ENCODE assay signal across 10 cellular contexts in the genomic region with DNA sequence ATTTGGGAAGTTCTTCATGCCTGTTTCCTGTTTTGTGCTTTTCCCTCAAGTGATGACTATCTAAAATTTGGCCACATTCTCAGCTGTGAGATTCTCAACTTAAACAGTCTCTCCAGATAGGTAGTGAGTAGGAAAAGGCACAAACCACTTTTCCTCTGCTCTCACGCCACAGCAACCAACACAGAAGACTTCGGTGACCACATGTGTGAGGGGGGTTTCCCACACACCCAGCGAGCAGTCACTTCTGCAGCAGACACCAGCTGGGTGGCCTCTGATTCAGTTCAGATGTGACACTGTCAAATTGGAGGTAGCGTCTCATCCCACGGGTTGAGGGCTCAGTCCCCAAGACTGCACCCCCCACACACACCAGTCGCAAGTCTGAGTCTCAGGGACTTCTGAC. TPM values are rescaled to one million over a fixed set of nuclear protein-coding genes. Genes with fewer than 3 reads are reported as not detected.
A peak's percentile ranks its signal among the peaks of the same experiment; 100 is the strongest.
DNase-seq lines count a peak whose midpoint lies in the region; ATAC-seq, FAIRE-seq and TF ChIP-seq lines count a peak whose summit lies in the region.
"Had no signal": no experiment of that assay in that cellular context is flagged by ENCODE, and none has a peak within 500 bp of the region (broad histone marks: within the 10 kb centered on the region; RNA-seq: fewer than 3 reads in every experiment).

No MANE protein-coding gene starts in this region.

- POLR2A ChIA-PET in HepG2 (lab: Yijun Ruan, JAX) = no interaction called here

- no peak overlapping the region for H3K4me2 ChIP-seq in HepG2 (ENCODE audit: low read depth, low read length)

- no TSS peak for BruUV-seq in HepG2 (replicated peaks; lab: Mats Ljungman, UMichigan)

- peaks cover 9% of the 10 kb centered on the region for H3K27me3 Mint-ChIP-seq in activated T-cell treated with anti-CD3 and anti-CD28 coated beads, Interleukin-2, amount 50 U/mL, for 4 hours (ENCODE audit: low read depth)

- no peak overlapping the region for H3K9ac ChIP-seq in HepG2 (ENCODE audit: insufficient read depth, low read depth, low read length)

- in situ Hi-C loops in HepG2 (cut with HindIII; ENCODE audit: extremely low pct_ligation_motif_present, low pct_unique_long_range_greater_than_20kb) = no loop called here

- no peak overlapping the region for H2AFZ ChIP-seq in HepG2 (ENCODE audit: low read length)

- TF ChIP-seq RAD21 in HepG2 (CRISPR knock-in tag; IDR thresholded peaks at IDR 0.05) = no peak

- FAIRE-seq in HepG2 (lab: Jason Lieb, UNC) = no peak
- FAIRE-seq: islet of Langerhans had no signal

- H3K9me3 Mint-ChIP-seq in activated T-cell treated with anti-CD3 and anti-CD28 coated beads, Interleukin-2, amount 50 U/mL, for 4 hours = no peaks in the 10 kb centered on the region

- H3K4me3 Mint-ChIP-seq in activated T-cell treated with anti-CD3 and anti-CD28 coated beads, Interleukin-2, amount 50 U/mL, for 4 hours = peak overlapping the region; percentile 9

- H3K79me2 ChIP-seq in HepG2 (ENCODE audit: insufficient read depth, low read length) = no peaks in the 10 kb centered on the region

- 100% methylated on average over 2 of the region's 6 CpGs for WGBS in HepG2 (ENCODE audit: low lambda C conversion rate)

- TF ChIP-seq POLR2A in HepG2 (IDR thresholded peaks at IDR 0.05; ENCODE audit: insufficient read depth in 1 of 2, low read depth in 2 of 2, low read length in 2 of 2) = no peak

- no peak for TF ChIP-seq CTCF in HepG2 (CRISPR knock-in tag; IDR thresholded peaks at IDR 0.05)

- no peaks in the 10 kb centered on the region for H3K9me3 ChIP-seq in HepG2 (ENCODE audit: low read length)

- no peaks in the 10 kb centered on the region for H3K36me3 Mint-ChIP-seq in activated T-cell treated with anti-CD3 and anti-CD28 coated beads, Interleukin-2, amount 50 U/mL, for 4 hours (ENCODE audit: insufficient read depth)

- TF ChIP-seq EP300 in HepG2 (IDR thresholded peaks at IDR 0.05; ENCODE audit: low read depth in 2 of 2, low read length in 2 of 2) = no peak
- TF ChIP-seq EP300 in HepG2 (CRISPR knock-in tag; IDR thresholded peaks at IDR 0.05; ENCODE audit: borderline replicate concordance) = no peak

- CTCF ChIA-PET in HepG2 (lab: Yijun Ruan, JAX; ENCODE audit: low intra/inter-chr PET ratio, low total read pairs) = no interaction called here

- H3K4me1 ChIP-seq in HepG2 (ENCODE audit: insufficient read depth, low read length) = no peaks in the 10 kb centered on the region

- no peak overlapping the region for H3K4me3 ChIP-seq in HepG2 (replicated peaks in 1 of 3; ENCODE audit: insufficient read depth in 1 of 3, low read depth in 2 of 3, low read length in 3 of 3)

- peak; percentile 84 for ATAC-seq in GM19463 (IDR thresholded peaks at IDR 0.05; ENCODE audit: unreplicated experiment)
- ATAC-seq in HG03469 (IDR thresholded peaks at IDR 0.05; ENCODE audit: unreplicated experiment) = peak; percentile 86
- ATAC-seq in activated T-cell treated with anti-CD3 and anti-CD28 coated beads, Interleukin-2, amount 50 U/mL, for 4 hours = peak; percentile 92 to 93
- ATAC-seq in HepG2 = no peak
- ATAC-seq: Panc1 had no signal

- peaks cover 3% of the 10 kb centered on the region in 2 experiments; a peak in 1 of 5 replicates for H3K36me3 ChIP-seq in HepG2 (replicated peaks in 1 of 2; ENCODE audit: control insufficient read depth in 1 of 2, insufficient read depth in 2 of 2, low read length in 2 of 2)

- no peaks in the 10 kb centered on the region for H4K20me1 ChIP-seq in HepG2 (ENCODE audit: insufficient read depth, low read length)

- peak; percentile 16 for DNase-seq in activated T-cell treated with anti-CD3 and anti-CD28 coated beads, Interleukin-2, amount 50 U/mL, for 4 hours
- DNase-seq in stimulated activated CD8-positive, alpha-beta memory T cell treated with anti-CD3 and anti-CD28 coated beads, Interleukin-4, amount 100 ng/mL, for 1 hour (ENCODE audit: low read depth in 2 of 2, low spot score in 1 of 2) = peak; percentile 2 to 5
- DNase-seq in iPS-NIHi7 (ENCODE audit: extremely low spot score) (no peak), cerebellum (ENCODE audit: low spot score) (no peak), NCI-H524 treated with DMSO at 0.1 percent for 48 hours (lab: John Stamatoyannopoulos, UW) (no peak), HepG2 (ENCODE audit: low spot score) (no peak)

- H3K4me1 Mint-ChIP-seq in activated T-cell treated with anti-CD3 and anti-CD28 coated beads, Interleukin-2, amount 50 U/mL, for 4 hours (ENCODE audit: low read depth) = peaks cover 13% of the 10 kb centered on the region

- no peak overlapping the region for H3K27ac ChIP-seq in HepG2 (ENCODE audit: extremely low read length, insufficient read depth, low read length)

- intact Hi-C loops in HepG2 (cut with micrococcal nuclease; ENCODE audit: unreplicated experiment) = no loop called here

- no peaks in the 10 kb centered on the region for H3K27me3 ChIP-seq in HepG2 (ENCODE audit: control insufficient read depth in 1 of 2, insufficient read depth in 2 of 2, low read length in 2 of 2)

TF ChIP-seq in HepG2, 621 proteins besides CTCF, POLR2A, EP300 and RAD21 (continues in another document):
- TF ChIP-seq ZNF777 (CRISPR knock-in tag; IDR thresholded peaks at IDR 0.05) (no peak), HMGA1 (CRISPR knock-in tag; conservative IDR thresholded peaks at IDR 0.05) (no peak), ZBTB3 (CRISPR knock-in tag; IDR thresholded peaks at IDR 0.05; ENCODE audit: borderline replicate concordance, low read depth) (no peak)
- TF ChIP-seq, protein P1, sequence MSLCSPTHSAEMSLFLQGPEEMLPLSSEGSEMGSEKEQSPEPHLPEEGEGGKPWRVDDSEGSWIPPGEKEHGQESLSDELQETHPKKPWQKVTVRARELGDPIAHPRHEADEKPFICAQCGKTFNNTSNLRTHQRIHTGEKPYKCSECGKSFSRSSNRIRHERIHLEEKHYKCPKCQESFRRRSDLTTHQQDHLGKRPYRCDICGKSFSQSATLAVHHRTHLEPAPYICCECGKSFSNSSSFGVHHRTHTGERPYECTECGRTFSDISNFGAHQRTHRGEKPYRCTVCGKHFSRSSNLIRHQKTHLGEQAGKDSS (CRISPR knock-in tag; IDR thresholded peaks at IDR 0.05; ENCODE audit: borderline replicate concordance, low read depth) = no peak

RNA-seq across cellular contexts. Expression of a gene that starts 25.1 kb away (rescaled TPM):
- total RNA-seq in activated T-cell treated with anti-CD3 and anti-CD28 coated beads, Interleukin-2, amount 50 U/mL, for 4 hours = not detected
- total RNA-seq in cerebellum = 0.45 TPM
- 0.21 TPM in 1 of 2 replicates, not detected in the other for total RNA-seq in HepG2 (2016; rRNA removed; fragmentation: Illumina TruSeq; extraction: Trizol)
- not detected in 2 replicates for total RNA-seq in HepG2 (2016; cell fraction: cytosol; rRNA removed; fragmentation: Illumina TruSeq; extraction: Trizol; ENCODE audit: low read depth)
- not detected in 2 replicates for total RNA-seq in HepG2 (2016; cell fraction: insoluble cytoplasmic fraction; rRNA removed; fragmentation: Illumina TruSeq; extraction: Trizol)
- not detected in 2 replicates for total RNA-seq in HepG2 (2016; cell fraction: membrane; rRNA removed; fragmentation: Illumina TruSeq; extraction: Trizol)
- not detected in 2 replicates for total RNA-seq in HepG2 (2016; cell fraction: nucleus; rRNA removed; fragmentation: Illumina TruSeq; extraction: Trizol)
- not detected in 2 replicates for polyA plus RNA-seq in HepG2 (2011; rRNA removed)
- polyA plus RNA-seq in HepG2 (2011; cell fraction: cytosol; rRNA removed) = not detected in 2 replicates
- 0.18 and 0.19 TPM in 2 replicates for polyA plus RNA-seq in HepG2 (2011; cell fraction: nucleus; rRNA removed)
- polyA plus RNA-seq in HepG2 (2012) = not detected in 2 replicates
- polyA plus RNA-seq in HepG2 (2016; cell fraction: cytosol; fragmentation: Illumina TruSeq; extraction: Trizol; ENCODE audit: low read depth) = not detected in 2 replicates
- polyA plus RNA-seq in HepG2 (2016; cell fraction: insoluble cytoplasmic fraction; fragmentation: Illumina TruSeq; extraction: Trizol; ENCODE audit: low read depth) = not detected in 2 replicates
- not detected in 2 replicates for polyA plus RNA-seq in HepG2 (2016; cell fraction: membrane; fragmentation: Illumina TruSeq; extraction: Trizol; ENCODE audit: low read depth)
- polyA plus RNA-seq in HepG2 (2016; cell fraction: nucleus; fragmentation: Illumina TruSeq; extraction: Trizol; ENCODE audit: insufficient read depth, low read depth) = not detected in 2 replicates
- polyA minus RNA-seq in HepG2 (2011; rRNA and poly(A)+ RNA removed; ENCODE audit: low replicate concordance) = not detected in 2 replicates
- polyA minus RNA-seq in HepG2 (2011; cell fraction: cytosol; rRNA and poly(A)+ RNA removed) = not detected in 2 replicates
- polyA minus RNA-seq in HepG2 (2011; cell fraction: nucleus; rRNA and poly(A)+ RNA removed) = 0.62 and 1.0 TPM in 2 replicates

Comparison
In these comparisons a context has a peak if more than half of its experiments do, and no peak if none do; other contexts are left out.
1. DNase-seq: peak in activated T-cell treated with anti-CD3 and anti-CD28 coated beads, Interleukin-2, amount 50 U/mL, for 4 hours (single experiment) and stimulated activated CD8-positive, alpha-beta memory T cell treated with anti-CD3 and anti-CD28 coated beads, Interleukin-4, amount 100 ng/mL, for 1 hour (2 of 2); none in iPS-NIHi7 (single experiment), cerebellum (single experiment), NCI-H524 treated with DMSO at 0.1 percent for 48 hours (single experiment) and HepG2 (single experiment).